Comparison of ENCODE assay signal across 9 cellular contexts in the genomic region with DNA sequence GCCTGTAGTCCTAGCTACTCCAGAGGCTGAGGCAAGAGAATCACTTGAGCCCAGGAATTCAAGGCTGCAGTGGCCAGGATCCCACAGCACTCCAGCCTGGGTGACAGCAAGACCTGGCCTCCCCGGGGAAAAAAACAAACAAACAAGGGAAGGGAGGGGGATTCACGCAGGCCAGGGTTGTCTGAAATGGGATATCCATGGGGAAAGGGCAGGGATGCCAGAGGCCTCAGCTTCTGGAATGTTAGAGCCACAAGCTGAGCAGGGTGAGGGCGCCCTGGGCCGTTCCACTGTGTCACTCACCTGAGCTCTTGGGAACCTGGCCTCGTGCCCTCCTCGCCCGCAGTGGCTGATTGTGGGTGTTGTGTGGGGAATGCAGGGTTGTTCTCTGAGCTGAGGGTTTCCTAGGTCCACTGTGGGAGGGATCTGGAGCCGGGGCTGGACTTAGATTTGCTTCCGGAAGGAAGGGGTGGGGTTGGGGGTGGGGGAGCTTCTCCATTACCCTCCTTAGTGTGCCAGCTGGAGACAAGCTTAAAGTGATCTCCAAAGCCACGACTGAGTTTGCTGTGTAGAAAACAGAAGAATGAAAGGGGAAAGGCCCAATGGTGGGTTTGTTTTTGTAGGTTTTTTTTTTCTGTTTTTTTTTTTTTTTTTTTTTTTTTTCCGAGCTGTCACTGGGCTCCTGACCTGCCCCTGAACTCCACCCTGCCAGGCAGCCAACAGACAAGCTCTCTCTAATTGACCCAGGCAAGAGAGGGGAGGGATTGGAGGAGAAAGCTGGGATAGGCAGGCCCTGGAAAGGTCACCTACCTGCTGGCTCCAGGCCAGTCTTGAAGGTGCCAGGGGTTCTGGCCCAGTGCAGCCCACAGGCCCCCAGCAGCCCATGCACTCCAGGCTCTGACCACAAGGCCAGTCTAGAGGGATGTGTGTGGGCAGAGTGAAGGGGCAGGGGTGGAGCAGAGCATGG. TPM values are rescaled to one million over a fixed set of nuclear protein-coding genes. Genes with fewer than 3 reads are reported as not detected.
DNase-seq lines count a peak whose midpoint lies in the region; ATAC-seq and TF ChIP-seq lines count a peak whose summit lies in the region.
"Had no signal": no experiment of that assay in that cellular context is flagged by ENCODE, and none has a peak within 500 bp of the region (broad histone marks: within the 10 kb centered on the region; RNA-seq: fewer than 3 reads in every experiment).

A gene (minus strand): TSS at position 414 of the 964 bp plus-strand sequence. CDS start 1,189 bp downstream, outside the sequence.

- TF ChIP-seq CTCF in HEK293 (tag by site-specific recombination; IDR thresholded peaks at IDR 0.05) (no peak), WERI-Rb-1 (IDR thresholded peaks at IDR 0.05; ENCODE audit: low read depth, low read length) (no peak), GM13976 (IDR thresholded peaks at IDR 0.05; ENCODE audit: borderline replicate concordance, control extremely low read depth, extremely low read depth, insufficient read depth, missing control alignments) (no peak)

- peak within 1 kb of the TSS; percentile 13 for H3K9ac ChIP-seq in skeletal muscle satellite cell (ENCODE audit: low read depth, low read length)

- H3K27ac ChIP-seq in HEK293 (ENCODE audit: extremely low read depth, low read depth, low read length) (peak within 1 kb of the TSS; percentile 50; the same call in 1 of the 2 replicates), WERI-Rb-1 (peak within 1 kb of the TSS; percentile 67)

- H3K4me2 ChIP-seq in skeletal muscle satellite cell (ENCODE audit: low read length) = peak within 1 kb of the TSS; percentile 52

- ATAC-seq in GM18519 (IDR thresholded peaks at IDR 0.05; ENCODE audit: low FRiP score, unreplicated experiment) = no peak
- ATAC-seq in HG03378 (IDR thresholded peaks at IDR 0.05; ENCODE audit: unreplicated experiment) = no peak

- H3K4me3 ChIP-seq in HEK293 (ENCODE audit: low read depth, low read length) = no peak within 1 kb of the TSS; the same call in 1 of the 2 replicates
- peak within 1 kb of the TSS; percentile 39 for H3K4me3 ChIP-seq in WERI-Rb-1 (ENCODE audit: low read depth, low read length)
- peak within 1 kb of the TSS; percentile 56 for H3K4me3 ChIP-seq in skeletal muscle satellite cell (ENCODE audit: low read length)

- no peaks in the 10 kb centered on the region for H3K4me1 ChIP-seq in HEK293 (ENCODE audit: control insufficient read depth, insufficient read depth, low read length)
- H3K4me1 ChIP-seq in skeletal muscle satellite cell (ENCODE audit: control insufficient read depth, insufficient read depth, low read length) = no peaks in the 10 kb centered on the region

- H3K36me3 ChIP-seq in HEK293 (ENCODE audit: control insufficient read depth in 2 of 2, insufficient read depth in 1 of 2, low read length in 2 of 2) = peaks cover 3 to 28% of the 10 kb centered on the region in 2 experiments; a peak in 2 of 3 replicates
- no peaks in the 10 kb centered on the region for H3K36me3 ChIP-seq in WERI-Rb-1
- no peaks in the 10 kb centered on the region for H3K36me3 ChIP-seq in skeletal muscle satellite cell (ENCODE audit: insufficient read depth, low read length)

- in situ Hi-C loops in GM13976 (cut with MboI; ENCODE audit: low sequenced_read_pairs, unreplicated experiment) = no loop called here

- peak; percentile 78 for DNase-seq in WERI-Rb-1
- DNase-seq in islet precursor cell = peak; percentile 62
- DNase-seq in GM13976 (ENCODE audit: low spot score) = no peak
- no peak for DNase-seq in COLO829 (ENCODE audit: low spot score)
- DNase-seq: activated naive CD4-positive, alpha-beta T cell treated with Interleukin-2 at 50 U/mL for 16 hours had no signal

- POLR2A ChIA-PET in HEK293 (lab: Yijun Ruan, JAX) = interaction anchor here (0.6 kb wide), 1 partner anchor 19 kb away, joined by 3 read pairs; no protein-coding TSS in a partner anchor

- CTCF ChIA-PET in HEK293 (lab: Yijun Ruan, JAX) = interaction anchor here (0.7 kb wide), 1 partner anchor 368 kb away, joined by 4 read pairs; no protein-coding TSS in a partner anchor

- no peaks in the 10 kb centered on the region for H3K27me3 ChIP-seq in WERI-Rb-1 (ENCODE audit: insufficient read depth, low read depth, severe bottlenecking)
- no peaks in the 10 kb centered on the region for H3K27me3 ChIP-seq in skeletal muscle satellite cell (ENCODE audit: control insufficient read depth, insufficient read depth, low read length)

- H3K9me3 ChIP-seq in HEK293 (ENCODE audit: control insufficient read depth, insufficient read depth, low read depth, low read length) (no peaks in the 10 kb centered on the region), WERI-Rb-1 (ENCODE audit: severe bottlenecking) (no peaks in the 10 kb centered on the region), skeletal muscle satellite cell (replicated peaks; ENCODE audit: low read length) (no peaks in the 10 kb centered on the region)

TF ChIP-seq in HEK293, 187 proteins besides CTCF, POLR2A, EP300 and RAD21 (continues in another document):
- TF ChIP-seq SCRT2 (tag by site-specific recombination; IDR thresholded peaks at IDR 0.05) (no peak), ZFP69B (tag by site-specific recombination; IDR thresholded peaks at IDR 0.05) (no peak), ZBTB48 (tag by site-specific recombination; IDR thresholded peaks at IDR 0.05) (no peak), ZNF48 (tag by site-specific recombination; IDR thresholded peaks at IDR 0.05) (no peak), ZFP3 (tag by site-specific recombination; IDR thresholded peaks at IDR 0.05; ENCODE audit: low read depth) (no peak), ZNF843 (tag by site-specific recombination; IDR thresholded peaks at IDR 0.05) (no peak), EGR2 (tag by site-specific recombination; IDR thresholded peaks at IDR 0.05; ENCODE audit: low read depth) (peak; percentile 58), ZNF426 (tag by site-specific recombination; IDR thresholded peaks at IDR 0.05) (no peak), ZNF529 (tag by site-specific recombination; IDR thresholded peaks at IDR 0.05; ENCODE audit: insufficient replicate concordance) (no peak), ZNF510 (tag by site-specific recombination; IDR thresholded peaks at IDR 0.05; ENCODE audit: insufficient replicate concordance) (no peak), ZNF596 (tag by site-specific recombination; IDR thresholded peaks at IDR 0.05) (no peak), KLF1 (tag by site-specific recombination; IDR thresholded peaks at IDR 0.05) (no peak), SP3 (tag by site-specific recombination; IDR thresholded peaks at IDR 0.05) (peak; percentile 35; the same call in 1 of the 2 replicates), ZNF214 (tag by site-specific recombination; IDR thresholded peaks at IDR 0.05; ENCODE audit: borderline replicate concordance) (no peak), ZBTB21 (tag by site-specific recombination; IDR thresholded peaks at IDR 0.05) (no peak), ZNF677 (tag by site-specific recombination; IDR thresholded peaks at IDR 0.05) (no peak), ZNF221 (tag by site-specific recombination; IDR thresholded peaks at IDR 0.05; ENCODE audit: borderline replicate concordance) (no peak)
- TF ChIP-seq, protein P1, sequence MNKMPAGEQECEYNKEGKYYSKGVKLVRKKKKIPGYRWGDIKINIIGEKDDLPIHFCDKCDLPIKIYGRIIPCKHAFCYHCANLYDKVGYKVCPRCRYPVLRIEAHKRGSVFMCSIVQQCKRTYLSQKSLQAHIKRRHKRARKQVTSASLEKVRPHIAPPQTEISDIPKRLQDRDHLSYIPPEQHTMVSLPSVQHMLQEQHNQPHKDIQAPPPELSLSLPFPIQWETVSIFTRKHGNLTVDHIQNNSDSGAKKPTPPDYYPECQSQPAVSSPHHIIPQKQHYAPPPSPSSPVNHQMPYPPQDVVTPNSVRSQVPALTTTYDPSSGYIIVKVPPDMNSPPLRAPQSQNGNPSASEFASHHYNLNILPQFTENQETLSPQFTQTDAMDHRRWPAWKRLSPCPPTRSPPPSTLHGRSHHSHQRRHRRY (tag by site-specific recombination; IDR thresholded peaks at IDR 0.05) = no peak
- TF ChIP-seq, protein P2, sequence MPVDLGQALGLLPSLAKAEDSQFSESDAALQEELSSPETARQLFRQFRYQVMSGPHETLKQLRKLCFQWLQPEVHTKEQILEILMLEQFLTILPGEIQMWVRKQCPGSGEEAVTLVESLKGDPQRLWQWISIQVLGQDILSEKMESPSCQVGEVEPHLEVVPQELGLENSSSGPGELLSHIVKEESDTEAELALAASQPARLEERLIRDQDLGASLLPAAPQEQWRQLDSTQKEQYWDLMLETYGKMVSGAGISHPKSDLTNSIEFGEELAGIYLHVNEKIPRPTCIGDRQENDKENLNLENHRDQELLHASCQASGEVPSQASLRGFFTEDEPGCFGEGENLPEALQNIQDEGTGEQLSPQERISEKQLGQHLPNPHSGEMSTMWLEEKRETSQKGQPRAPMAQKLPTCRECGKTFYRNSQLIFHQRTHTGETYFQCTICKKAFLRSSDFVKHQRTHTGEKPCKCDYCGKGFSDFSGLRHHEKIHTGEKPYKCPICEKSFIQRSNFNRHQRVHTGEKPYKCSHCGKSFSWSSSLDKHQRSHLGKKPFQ (tag by site-specific recombination; IDR thresholded peaks at IDR 0.05) = no peak

RNA-seq across cellular contexts. Expression of the gene that starts here (rescaled TPM):
- total RNA-seq in skeletal muscle satellite cell (2012; rRNA removed) = 1.1 and 2.3 TPM in 2 replicates

Comparison
In these comparisons a context has a peak if more than half of its experiments do, and no peak if none do; other contexts are left out.
1. DNase-seq: peak in WERI-Rb-1 (single experiment) and islet precursor cell (single experiment); none in GM13976 (single experiment) and COLO829 (single experiment).